ENCODE assay signal across 8 cellular contexts in the genomic region with DNA sequence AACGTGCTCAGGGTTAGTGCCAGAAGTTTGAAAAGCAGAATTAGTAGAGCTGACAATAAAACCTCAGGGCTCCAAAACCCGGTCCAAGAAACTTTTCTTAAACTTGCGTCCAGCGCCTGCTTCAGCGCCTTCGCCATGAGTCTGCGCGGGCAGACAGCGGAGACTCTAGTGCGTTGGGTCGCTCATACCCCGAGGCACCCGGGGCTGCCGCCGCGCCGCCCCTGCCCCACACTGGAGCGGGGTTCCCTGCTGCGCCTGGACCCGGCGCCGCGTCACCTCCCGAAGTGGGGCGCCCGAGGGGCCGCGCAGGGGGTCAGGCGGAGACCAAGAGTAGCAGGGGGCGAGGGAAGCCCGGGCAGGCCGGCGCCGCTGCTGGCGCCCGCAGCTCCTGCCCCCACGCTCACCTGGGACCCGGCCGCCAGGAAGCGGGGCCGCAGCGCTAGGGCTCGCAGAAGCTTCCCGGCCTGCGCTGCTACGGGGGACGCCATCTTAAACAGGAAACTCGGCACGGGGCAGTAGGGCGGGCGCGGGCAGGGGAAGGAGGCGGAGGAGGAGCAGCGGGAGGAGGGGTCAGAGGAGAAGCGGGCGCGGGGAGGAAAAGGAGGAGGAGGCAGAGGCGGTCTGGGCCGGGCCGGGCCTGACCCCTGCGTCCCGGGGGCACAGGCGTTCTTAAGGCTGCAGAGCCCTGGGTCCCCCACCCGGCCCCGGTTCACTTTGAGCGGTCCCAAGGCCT. TPM values are rescaled to one million over a fixed set of nuclear protein-coding genes. Genes with fewer than 3 reads are reported as not detected.
DNase-seq lines count a peak whose midpoint lies in the region; ATAC-seq and TF ChIP-seq lines count a peak whose summit lies in the region.

A gene with protein sequence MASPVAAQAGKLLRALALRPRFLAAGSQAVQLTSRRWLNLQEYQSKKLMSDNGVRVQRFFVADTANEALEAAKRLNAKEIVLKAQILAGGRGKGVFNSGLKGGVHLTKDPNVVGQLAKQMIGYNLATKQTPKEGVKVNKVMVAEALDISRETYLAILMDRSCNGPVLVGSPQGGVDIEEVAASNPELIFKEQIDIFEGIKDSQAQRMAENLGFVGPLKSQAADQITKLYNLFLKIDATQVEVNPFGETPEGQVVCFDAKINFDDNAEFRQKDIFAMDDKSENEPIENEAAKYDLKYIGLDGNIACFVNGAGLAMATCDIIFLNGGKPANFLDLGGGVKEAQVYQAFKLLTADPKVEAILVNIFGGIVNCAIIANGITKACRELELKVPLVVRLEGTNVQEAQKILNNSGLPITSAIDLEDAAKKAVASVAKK (minus strand): TSS at position 514 of the 733 bp plus-strand sequence. CDS start 26 bp downstream, at position 488.

- H3K4me3 ChIP-seq in AG04450 (ENCODE audit: low read depth, low read length) (peak within 1 kb of the TSS; percentile 76), left lung (peak within 1 kb of the TSS; percentile 79 to 85)

- H3K27ac Mint-ChIP-seq in activated CD4-positive, alpha-beta T cell treated with anti-CD3 and anti-CD28 coated beads, Interleukin-2, amount 10 ng/mL, durations not matched to agents 7 days and 5 days, result peak within 1 kb of the TSS; percentile 93

- DNase-seq in AG04450 (ENCODE audit: low read depth, low spot score) (peak; percentile 44), NCI-H460 (ENCODE audit: extremely low read depth, low read depth) (peak; percentile 75), cortex of kidney (lab: John Stamatoyannopoulos, UW) (peak; percentile 14), left lung (peak; percentile 95 to 96)
- DNase-seq in activated CD4-positive, alpha-beta T cell treated with anti-CD3 and anti-CD28 coated beads, Interleukin-2, amount 10 ng/mL, durations not matched to agents 7 days and 5 days, result peak; percentile 87
- peak; percentile 72 to 74 for DNase-seq in stimulated activated CD4-positive, alpha-beta T cell treated with anti-CD3 and anti-CD28 coated beads, Interleukin-2, amount 100 ng/mL, for 48 hours

- peaks cover 51% of the 10 kb centered on the region for H3K36me3 Mint-ChIP-seq in activated CD4-positive, alpha-beta T cell treated with anti-CD3 and anti-CD28 coated beads, Interleukin-2, amount 10 ng/mL, durations not matched to agents 7 days and 5 days (ENCODE audit: low read depth)

- H3K27me3 Mint-ChIP-seq in activated CD4-positive, alpha-beta T cell treated with anti-CD3 and anti-CD28 coated beads, Interleukin-2, amount 10 ng/mL, durations not matched to agents 7 days and 5 days, result peaks cover 4% of the 10 kb centered on the region

- H3K4me1 Mint-ChIP-seq in activated CD4-positive, alpha-beta T cell treated with anti-CD3 and anti-CD28 coated beads, Interleukin-2, amount 10 ng/mL, durations not matched to agents 7 days and 5 days, result peaks cover 68% of the 10 kb centered on the region

- ATAC-seq in HG03066 (IDR thresholded peaks at IDR 0.05; ENCODE audit: low read depth, unreplicated experiment), result peak; percentile 65
- ATAC-seq in left lung, result peak; percentile 99

- H3K4me3 Mint-ChIP-seq in activated CD4-positive, alpha-beta T cell treated with anti-CD3 and anti-CD28 coated beads, Interleukin-2, amount 10 ng/mL, durations not matched to agents 7 days and 5 days, result peak within 1 kb of the TSS; percentile 80

- no peaks in the 10 kb centered on the region for H3K27me3 ChIP-seq in AG04450 (ENCODE audit: control insufficient read depth, insufficient read depth, low read length)
- no peaks in the 10 kb centered on the region for H3K27me3 ChIP-seq in left lung

- H3K4me1 ChIP-seq in left lung, result peaks cover 14 to 26% of the 10 kb centered on the region in 2 donors

- TF ChIP-seq CTCF in AG04450 (IDR thresholded peaks at IDR 0.05; ENCODE audit: low read depth, low read length) (no peak), left lung (IDR thresholded peaks at IDR 0.05) (no peak)

- intact Hi-C loops in left lung (cut with DNase I), result no loop called here

- H3K9me3 ChIP-seq in AG04450 (ENCODE audit: control insufficient read depth, insufficient read depth, low read length) (peaks cover 4% of the 10 kb centered on the region; the same call in 1 of the 2 replicates), left lung (no peaks in the 10 kb centered on the region)

- CTCF ChIA-PET in AG04450 (lab: Charles Lee), result interaction anchor here (1.5 kb wide), 1 partner anchor 135 kb away, joined by 3 read pairs; no protein-coding TSS in a partner anchor
- CTCF ChIA-PET in activated CD4-positive, alpha-beta T cell treated with anti-CD3 and anti-CD28 coated beads, Interleukin-2, amount 10 ng/mL, durations not matched to agents 7 days and 5 days (lab: Charles Lee), result interaction anchor here (1.8 kb wide), 1 partner anchor 10 kb away, joined by 5 read pairs; no protein-coding TSS in a partner anchor

- H3K9me3 Mint-ChIP-seq in activated CD4-positive, alpha-beta T cell treated with anti-CD3 and anti-CD28 coated beads, Interleukin-2, amount 10 ng/mL, durations not matched to agents 7 days and 5 days, result peaks cover 23% of the 10 kb centered on the region

- H3K36me3 ChIP-seq in left lung, result no peaks in the 10 kb centered on the region

- TF ChIP-seq POLR2A in GM18526 (IDR thresholded peaks at IDR 0.05; ENCODE audit: extremely low read depth, insufficient read length), result peak; percentile 90

- POLR2A ChIA-PET in AG04450 (lab: Yijun Ruan, JAX), result interaction anchor here (0.7 to 1.2 kb wide), 2 partner anchors 16 to 19 kb away, joined by 4 read pairs; no protein-coding TSS in a partner anchor
- POLR2A ChIA-PET in activated CD4-positive, alpha-beta T cell treated with anti-CD3 and anti-CD28 coated beads, Interleukin-2, amount 10 ng/mL, durations not matched to agents 7 days and 5 days (lab: Charles Lee), result no interaction called here

- H3K27ac ChIP-seq in AG04450 (ENCODE audit: low read depth, low read length), result peak within 1 kb of the TSS; percentile 79
- peak within 1 kb of the TSS; percentile 92 to 96 for H3K27ac ChIP-seq in left lung

RNA-seq across cellular contexts. Expression of the gene that starts here (rescaled TPM):
- polyA plus RNA-seq in AG04450 (2011; rRNA removed), result 37.2 and 54.2 TPM in 2 replicates
- 20.0 and 30.3 TPM in 2 replicates for polyA minus RNA-seq in AG04450 (2011; rRNA and poly(A)+ RNA removed)
- total RNA-seq in NCI-H460 (2014; rRNA removed; shearing (Covaris generic)), result 47.4 and 49.0 TPM in 2 replicates
- polyA plus RNA-seq in NCI-H460 (2014; cell fraction: nucleus; rRNA removed), result 34.5 and 44.9 TPM in 2 replicates
- 10 to 100 TPM; 60.0 to 63.1 TPM for total RNA-seq in activated CD4-positive, alpha-beta T cell treated with anti-CD3 and anti-CD28 coated beads, Interleukin-2, amount 10 ng/mL, durations not matched to agents 7 days and 5 days
- total RNA-seq in left lung, result 10 to 100 TPM; 57.1 to 59.5 TPM

Comparison
In these comparisons a context has a peak if more than half of its experiments do, and no peak if none do; other contexts are left out.
1. Peak in every context shown above with its lines: DNase-seq, ATAC-seq, H3K4me3 ChIP-seq and H3K27ac ChIP-seq.
2. DNase-seq: peak in every context shown above with its lines; median percentile 96 in left lung; 87 in activated CD4-positive, alpha-beta T cell treated with anti-CD3 and anti-CD28 coated beads, Interleukin-2, amount 10 ng/mL, durations not matched to agents 7 days and 5 days; 75 in NCI-H460; 73 in stimulated activated CD4-positive, alpha-beta T cell treated with anti-CD3 and anti-CD28 coated beads, Interleukin-2, amount 100 ng/mL, for 48 hours; 44 in AG04450; 14 in cortex of kidney.